ENCODE assay signal across 10 cellular contexts in genomic region chr5:68265347-68265746, GRCh38. TPM values are rescaled to one million over a fixed set of nuclear protein-coding genes. Genes with fewer than 3 reads are reported as not detected.
DNase-seq lines count a peak whose midpoint lies in the region; ATAC-seq and TF ChIP-seq lines count a peak whose summit lies in the region.
"Had no signal": no experiment of that assay in that cellular context is flagged by ENCODE, and none has a peak within 500 bp of the region (broad histone marks: within the 10 kb centered on the region; RNA-seq: fewer than 3 reads in every experiment).

No MANE protein-coding gene starts in this region.

- H3K4me1 ChIP-seq in DND-41 (ENCODE audit: insufficient read depth, low read length), result peaks cover 83% of the 10 kb centered on the region
- H3K4me1 ChIP-seq in hepatocyte (ENCODE audit: insufficient read depth), result peaks cover 68% of the 10 kb centered on the region
- peaks cover 19 to 45% (median 37%) of the 10 kb centered on the region in 3 donors for H3K4me1 ChIP-seq in skeletal muscle tissue (ENCODE audit: control insufficient read depth in 3 of 3, insufficient read depth in 3 of 3, low read length in 3 of 3)

- H2AFZ ChIP-seq in DND-41 (ENCODE audit: low read depth, low read length) (no peak overlapping the region), hepatocyte (no peak overlapping the region)

- no peaks in the 10 kb centered on the region for H3K9me3 ChIP-seq in DND-41 (ENCODE audit: insufficient read depth, low read length, severe bottlenecking)
- no peaks in the 10 kb centered on the region for H3K9me3 ChIP-seq in hepatocyte (ENCODE audit: low read depth)
- no peaks in the 10 kb centered on the region for H3K9me3 ChIP-seq in skeletal muscle tissue (ENCODE audit: control insufficient read depth in 3 of 3, low read length in 3 of 3)

- peak overlapping the region; percentile 84 for H3K27ac Mint-ChIP-seq in activated naive CD8-positive, alpha-beta T cell

- H3K27me3 Mint-ChIP-seq in activated naive CD8-positive, alpha-beta T cell, result no peaks in the 10 kb centered on the region

- H4K20me1 ChIP-seq in DND-41 (ENCODE audit: insufficient read depth, low read length) (peaks cover 7% of the 10 kb centered on the region; the same call in 1 of the 2 replicates), hepatocyte (ENCODE audit: insufficient read depth, poor library complexity, severe bottlenecking) (peaks cover 52% of the 10 kb centered on the region)

- H3K79me2 ChIP-seq in DND-41 (ENCODE audit: insufficient read depth, low read length) (peaks cover 93% of the 10 kb centered on the region), hepatocyte (peaks cover 98% of the 10 kb centered on the region)

- no peaks in the 10 kb centered on the region for H3K9me3 Mint-ChIP-seq in activated naive CD8-positive, alpha-beta T cell (ENCODE audit: low read depth)

- H3K27me3 ChIP-seq in DND-41 (ENCODE audit: insufficient read depth, low read length, poor library complexity) (no peaks in the 10 kb centered on the region), hepatocyte (no peaks in the 10 kb centered on the region), skeletal muscle tissue (ENCODE audit: control insufficient read depth in 3 of 3, insufficient read depth in 3 of 3, low read length in 3 of 3) (no peaks in the 10 kb centered on the region)

- peaks cover 88% of the 10 kb centered on the region for H3K4me1 Mint-ChIP-seq in activated naive CD8-positive, alpha-beta T cell (ENCODE audit: low read depth)

- H3K9me2 ChIP-seq in hepatocyte (replicated peaks; ENCODE audit: insufficient read depth), result no peaks in the 10 kb centered on the region

- DNase-seq in DND-41 (peak; percentile 37), hepatocyte (ENCODE audit: low spot score) (no peak), NCI-H446 treated with DMSO at 0.1 percent for 48 hours (lab: John Stamatoyannopoulos, UW) (no peak), occipital lobe (lab: John Stamatoyannopoulos, UW) (no peak)
- DNase-seq in stimulated activated CD4-positive, alpha-beta T cell treated with anti-CD3 and anti-CD28 coated beads, Interleukin-4, amount 100 ng/mL, for 4 hours, result no peak
- DNase-seq: H7, NCI-H2029 treated with DMSO at 0.1 percent for 48 hours had no signal

- WGBS in hepatocyte (ENCODE audit: low lambda C conversion rate, missing lambda C conversion rate), result 80% methylated on average over 2 of the region's 2 CpGs

- H3K4me3 ChIP-seq in DND-41 (ENCODE audit: low read depth in 1 of 2, low read length in 2 of 2), result no peak overlapping the region
- H3K4me3 ChIP-seq in hepatocyte, result no peak overlapping the region
- no peak overlapping the region for H3K4me3 ChIP-seq in skeletal muscle tissue (ENCODE audit: low read length in 3 of 3)

- H3K27ac ChIP-seq in DND-41 (ENCODE audit: low read length), result peak overlapping the region; percentile 60
- H3K27ac ChIP-seq in hepatocyte, result peak overlapping the region; percentile 21
- H3K27ac ChIP-seq in skeletal muscle tissue (ENCODE audit: low read depth, low read length), result peak overlapping the region; percentile 31

- no peaks in the 10 kb centered on the region for H3K36me3 Mint-ChIP-seq in activated naive CD8-positive, alpha-beta T cell

- ATAC-seq in DND-41 (ENCODE audit: insufficient read depth, low read depth) (peak; percentile 77), HG03025 (IDR thresholded peaks at IDR 0.05; ENCODE audit: low FRiP score, unreplicated experiment) (no peak)

- H3K4me2 ChIP-seq in DND-41 (ENCODE audit: insufficient read depth, low read length), result peak overlapping the region; percentile 4; the same call in 1 of the 2 replicates
- H3K4me2 ChIP-seq in hepatocyte, result no peak overlapping the region

- TF ChIP-seq CTCF in DND-41 (IDR thresholded peaks at IDR 0.05; ENCODE audit: borderline replicate concordance, extremely low read depth, low read length, poor library complexity, severe bottlenecking) (no peak), hepatocyte (IDR thresholded peaks at IDR 0.05; ENCODE audit: poor library complexity) (no peak)

- H3K36me3 ChIP-seq in DND-41 (ENCODE audit: insufficient read depth, low read length) (no peaks in the 10 kb centered on the region; the same call in none of the 2 replicates), hepatocyte (replicated peaks; ENCODE audit: insufficient read depth, low read depth) (no peaks in the 10 kb centered on the region), skeletal muscle tissue (ENCODE audit: control insufficient read depth in 3 of 3, insufficient read depth in 3 of 3, low read length in 3 of 3) (no peaks in the 10 kb centered on the region)

- H3K4me3 Mint-ChIP-seq in activated naive CD8-positive, alpha-beta T cell, result no peak overlapping the region

- H3K9ac ChIP-seq in DND-41 (ENCODE audit: low read depth, low read length) (no peak overlapping the region), skeletal muscle tissue (ENCODE audit: low read depth in 1 of 3, low read length in 3 of 3) (no peak overlapping the region)

RNA-seq across cellular contexts. Expression of gene PIK3R1, which starts 49.8 kb away (rescaled TPM):
- 86.3 and 109 TPM in 2 replicates for total RNA-seq in hepatocyte
- polyA plus RNA-seq in hepatocyte, result 36.4 and 38.9 TPM in 2 replicates
- total RNA-seq in skeletal muscle tissue, result 33.4 TPM
- 177 TPM for total RNA-seq in occipital lobe
